ENCODE assay signal across 23 cellular contexts in genomic region chr12:102694913-102695312, GRCh38.
"Had no signal": no experiment of that assay in that cellular context is flagged by ENCODE, and none has a peak within 500 bp of the region (broad histone marks: within the 10 kb centered on the region; RNA-seq: fewer than 3 reads in every experiment).

No MANE protein-coding gene starts in this region.

- H3K4me1 ChIP-seq: foreskin keratinocyte, parathyroid adenoma, prostate gland, spleen, transverse colon had no signal

- FAIRE-seq: endothelial cell of umbilical vein, kidney had no signal

- H3K27ac Mint-ChIP-seq: immature natural killer cell; naive B cell; nephron; stimulated activated memory B cell treated with anti-CD40 and anti-IgM and Interleukin-4, amounts not matched to agents 10 μg/mL and 1 μg/mL and 100 μg/mL, for 72 hours; stimulated activated naive CD8-positive, alpha-beta T cell treated with anti-CD3 and anti-CD28 coated beads, Interleukin-15, Interleukin-2, amounts not matched to agents 100 ng/mL and 50 ng/mL, for 24 hours had no signal

- H3K36me3 Mint-ChIP-seq: immature natural killer cell; naive B cell; stimulated activated memory B cell treated with anti-CD40 and anti-IgM and Interleukin-4, amounts not matched to agents 10 μg/mL and 1 μg/mL and 100 μg/mL, for 72 hours had no signal

- H3K27ac ChIP-seq: coronary artery, foreskin keratinocyte, parathyroid adenoma, prostate gland, right lobe of liver, spleen, testis, transverse colon had no signal

- H3K9me3 Mint-ChIP-seq: endodermal cell; stimulated activated memory B cell treated with anti-CD40 and anti-IgM and Interleukin-4, amounts not matched to agents 10 μg/mL and 1 μg/mL and 100 μg/mL, for 72 hours had no signal

- H2AFZ ChIP-seq: parathyroid adenoma had no signal

- H3K27me3 ChIP-seq: foreskin keratinocyte, right lobe of liver, testis, transverse colon had no signal

- H3K9me3 ChIP-seq: prostate gland, right lobe of liver, testis had no signal

- H3K4me3 ChIP-seq: coronary artery, prostate gland, right lobe of liver, spleen, testis, transverse colon had no signal

- H3K36me3 ChIP-seq: prostate gland, right lobe of liver, spleen, transverse colon had no signal

- H3K4me1 Mint-ChIP-seq: endodermal cell; immature natural killer cell; naive B cell; stimulated activated memory B cell treated with anti-CD40 and anti-IgM and Interleukin-4, amounts not matched to agents 10 μg/mL and 1 μg/mL and 100 μg/mL, for 72 hours had no signal

- DNase-seq: effector CD4-positive, alpha-beta T cell; endodermal cell; erythroblast; foreskin keratinocyte; immature natural killer cell; kidney; left colon; mesendoderm; naive B cell; right lobe of liver; spleen; stimulated activated CD4-positive, alpha-beta T cell treated with anti-CD3 and anti-CD28 coated beads, Interleukin-15, amount 100 ng/mL, for 24 hours; stimulated activated CD4-positive, alpha-beta T cell treated with anti-CD3 and anti-CD28 coated beads, Interleukin-1b, Interleukin-23, amount 100 ng/mL, for 48 hours; stimulated activated CD4-positive, alpha-beta T cell treated with anti-CD3 and anti-CD28 coated beads, Interleukin-4, amount 100 ng/mL, for 24 hours; testis; transverse colon had no signal

- H3K4me3 Mint-ChIP-seq: endodermal cell; immature natural killer cell; naive B cell; nephron; stimulated activated memory B cell treated with anti-CD40 and anti-IgM and Interleukin-4, amounts not matched to agents 10 μg/mL and 1 μg/mL and 100 μg/mL, for 72 hours; stimulated activated naive CD8-positive, alpha-beta T cell treated with anti-CD3 and anti-CD28 coated beads, Interleukin-15, Interleukin-2, amounts not matched to agents 100 ng/mL and 50 ng/mL, for 24 hours had no signal

- ATAC-seq: foreskin keratinocyte; left colon; stimulated activated memory B cell treated with anti-CD40 and anti-IgM and Interleukin-4, amounts not matched to agents 10 μg/mL and 1 μg/mL and 100 μg/mL, for 72 hours had no signal

- H3K79me2 ChIP-seq: parathyroid adenoma had no signal

- H3K9ac ChIP-seq: parathyroid adenoma had no signal
